In the genomic region with DNA sequence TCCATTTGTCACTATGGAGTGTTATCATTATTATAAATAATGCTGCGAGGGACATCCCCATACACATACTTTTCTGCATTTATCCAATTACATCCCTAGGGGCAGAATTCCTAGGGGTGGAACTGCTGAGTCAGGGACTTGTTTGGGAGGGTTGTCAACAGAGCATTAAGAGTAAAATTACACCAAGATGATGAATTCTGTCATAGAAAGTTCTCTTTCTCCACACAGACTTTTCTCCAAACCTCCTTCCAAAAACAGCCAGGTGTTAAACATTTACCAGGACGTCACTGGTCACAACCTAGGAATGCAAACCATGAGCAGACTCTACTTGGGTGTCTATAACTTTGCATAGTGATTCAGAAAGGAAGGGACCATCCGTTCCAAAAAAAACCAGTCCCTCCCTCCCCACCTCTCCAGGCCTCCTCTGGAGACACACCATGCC, we compare ENCODE assay signal across 17 cellular contexts. TPM values are rescaled to one million over a fixed set of nuclear protein-coding genes. Genes with fewer than 3 reads are reported as not detected.
A peak's percentile ranks its signal among the peaks of the same experiment; 100 is the strongest.
DNase-seq lines count a peak whose midpoint lies in the region; ATAC-seq, FAIRE-seq and TF ChIP-seq lines count a peak whose summit lies in the region.
"Had no signal": no experiment of that assay in that cellular context is flagged by ENCODE, and none has a peak within 500 bp of the region (broad histone marks: within the 10 kb centered on the region; RNA-seq: fewer than 3 reads in every experiment).

No MANE protein-coding gene starts in this region.

- H3K9me3 ChIP-seq in A549 = no peaks in the 10 kb centered on the region
- H3K9me3 ChIP-seq in CD8-positive, alpha-beta T cell (ENCODE audit: low read length) = no peaks in the 10 kb centered on the region
- no peaks in the 10 kb centered on the region for H3K9me3 ChIP-seq in RWPE2 (ENCODE audit: severe bottlenecking)
- H3K9me3 ChIP-seq: sigmoid colon, SJSA1 had no signal

- CTCF ChIA-PET in A549 (lab: Yijun Ruan, JAX) = interaction anchor here (2.0 kb wide), 1 partner anchor 11 kb away, joined by 9 read pairs; no protein-coding TSS in a partner anchor
- CTCF ChIA-PET in CD8-positive, alpha-beta T cell (lab: Charles Lee) = no interaction called here

- POLR2A ChIA-PET in A549 (lab: Yijun Ruan, JAX) = no interaction called here
- POLR2A ChIA-PET in CD8-positive, alpha-beta T cell (lab: Charles Lee) = no interaction called here

- no peak for TF ChIP-seq POLR2A in A549 (IDR thresholded peaks at IDR 0.05; ENCODE audit: low read length)

- H3K36me3 ChIP-seq in CD8-positive, alpha-beta T cell (ENCODE audit: insufficient read depth, low read length) = peaks cover 6% of the 10 kb centered on the region
- H3K36me3 ChIP-seq in RWPE2 (ENCODE audit: low read depth) = no peaks in the 10 kb centered on the region
- H3K36me3 ChIP-seq: SJSA1 had no signal

- WGBS in A549 (ENCODE audit: missing lambda C conversion rate) = 2% methylated on average over 3 of the region's 3 CpGs

- H3K4me3 ChIP-seq in A549 (no peak overlapping the region), RWPE2 (ENCODE audit: severe bottlenecking) (no peak overlapping the region), fibroblast of the aortic adventitia (ENCODE audit: low read depth, low read length) (no peak overlapping the region)
- H3K4me3 ChIP-seq in CD8-positive, alpha-beta T cell (ENCODE audit: low read depth, low read length) = no peak overlapping the region
- H3K4me3 ChIP-seq: sigmoid colon, SJSA1 had no signal

- TF ChIP-seq EP300 in A549 (IDR thresholded peaks at IDR 0.05) = peak; percentile 16 to 21; a peak in 1 of 5 replicates

- H3K27ac Mint-ChIP-seq in CD8-positive, alpha-beta T cell = peak overlapping the region; percentile 25

- H3K27ac ChIP-seq in A549 = peak overlapping the region; percentile 64 to 84
- H3K27ac ChIP-seq in CD8-positive, alpha-beta T cell (ENCODE audit: low read depth, low read length) = no peak overlapping the region
- H3K27ac ChIP-seq in RWPE2 (ENCODE audit: poor library complexity, severe bottlenecking) = no peak overlapping the region
- H3K27ac ChIP-seq: sigmoid colon, SJSA1 had no signal

- peak overlapping the region; percentile 60 for H3K4me2 ChIP-seq in A549

- FAIRE-seq in A549 (lab: Jason Lieb, UNC) = peak; percentile 99
- FAIRE-seq: D721Med, GM12891, urothelium cell line had no signal

- H3K36me3 Mint-ChIP-seq in CD8-positive, alpha-beta T cell = peaks cover 47% of the 10 kb centered on the region

- peaks cover 77% of the 10 kb centered on the region for H3K4me1 Mint-ChIP-seq in CD8-positive, alpha-beta T cell (ENCODE audit: low read depth)

- peak; percentile 23; the same call in 1 of the 3 replicates for TF ChIP-seq CTCF in A549 (IDR thresholded peaks at IDR 0.05)
- TF ChIP-seq CTCF in CD8-positive, alpha-beta T cell (IDR thresholded peaks at IDR 0.05) = no peak
- peak; percentile 23 for TF ChIP-seq CTCF in RWPE2 (IDR thresholded peaks at IDR 0.05; ENCODE audit: poor library complexity, severe bottlenecking)
- peak; percentile 37 for TF ChIP-seq CTCF in fibroblast of the aortic adventitia (IDR thresholded peaks at IDR 0.05; ENCODE audit: insufficient read depth, low read length)

- intact Hi-C loops in CD8-positive, alpha-beta T cell (cut with DNase I, micrococcal nuclease) = no loop called here

- H3K4me3 Mint-ChIP-seq in CD8-positive, alpha-beta T cell = no peak overlapping the region

- no peak for TF ChIP-seq RAD21 in A549 (conservative IDR thresholded peaks at IDR 0.05 in 1 of 2, IDR thresholded peaks at IDR 0.05 in 1 of 2)

- no peaks in the 10 kb centered on the region for H3K27me3 Mint-ChIP-seq in CD8-positive, alpha-beta T cell (ENCODE audit: low read depth)

- ATAC-seq in A549 (peak; percentile 82 to 84), RWPE2 (ENCODE audit: low read depth) (0 out of 3 replicates have a peak, but pooled peaks have one; percentile 20), GM18519 (IDR thresholded peaks at IDR 0.05; ENCODE audit: low FRiP score, unreplicated experiment) (no peak), HG03108 (IDR thresholded peaks at IDR 0.05; ENCODE audit: unreplicated experiment) (no peak), GM18858 (IDR thresholded peaks at IDR 0.05; ENCODE audit: unreplicated experiment) (no peak)
- no peak for ATAC-seq in CD8-positive, alpha-beta T cell

- DNase-seq in A549 (ENCODE audit: low read depth in 1 of 2, low spot score in 1 of 2) = peak; percentile 81 to 94
- DNase-seq in CD8-positive, alpha-beta T cell = no peak
- DNase-seq in RWPE2 (ENCODE audit: low spot score) = no peak
- peak; percentile 55 for DNase-seq in fibroblast of the aortic adventitia (ENCODE audit: low read depth)
- no peak for DNase-seq in NCI-H446 (lab: John Stamatoyannopoulos, UW)
- DNase-seq: activated CD4-positive, CD25-positive, alpha-beta regulatory T cell treated with anti-CD3 and anti-CD28 coated beads, Interleukin-2, amount 50 U/mL, for 72 hours; activated gamma-delta T cell; hypothalamus; NCI-H446 treated with DMSO at 0.1 percent for 48 hours; sigmoid colon had no signal

- no peaks in the 10 kb centered on the region for H3K27me3 ChIP-seq in CD8-positive, alpha-beta T cell (ENCODE audit: insufficient read depth, low read length)
- H3K27me3 ChIP-seq in RWPE2 (ENCODE audit: insufficient read depth, poor library complexity, severe bottlenecking) = peaks cover 11% of the 10 kb centered on the region
- H3K27me3 ChIP-seq: sigmoid colon had no signal

- H3K9me3 Mint-ChIP-seq in CD8-positive, alpha-beta T cell = no peaks in the 10 kb centered on the region

- H3K4me1 ChIP-seq in A549 = peaks cover 44% of the 10 kb centered on the region
- H3K4me1 ChIP-seq in CD8-positive, alpha-beta T cell (ENCODE audit: insufficient read depth, low read length) = peaks cover 49% of the 10 kb centered on the region
- H3K4me1 ChIP-seq in RWPE2 (ENCODE audit: insufficient read depth, poor library complexity, severe bottlenecking) = no peaks in the 10 kb centered on the region

TF ChIP-seq in A549, 52 proteins besides CTCF, POLR2A, EP300 and RAD21:
- TF ChIP-seq CBX2 (IDR thresholded peaks at IDR 0.05; ENCODE audit: borderline replicate concordance, low read depth) (no peak), HOXB5 (CRISPR knock-in tag; IDR thresholded peaks at IDR 0.05) (no peak), JUNB (IDR thresholded peaks at IDR 0.05) (0 out of 2 replicates have a peak, but pooled peaks have one; percentile 31), FOSL2 (IDR thresholded peaks at IDR 0.05) (no peak), FOSL2 (CRISPR knock-in tag; IDR thresholded peaks at IDR 0.05) (peak; percentile 51; the same call in 1 of the 2 replicates), JUN (IDR thresholded peaks at IDR 0.05) (peak in 1 of 2 experiments; percentile 33; a peak in 1 of 5 replicates), MAFK (IDR thresholded peaks at IDR 0.05; ENCODE audit: partially characterized antibody) (peak; percentile 100)
- TF ChIP-seq, protein P1, sequence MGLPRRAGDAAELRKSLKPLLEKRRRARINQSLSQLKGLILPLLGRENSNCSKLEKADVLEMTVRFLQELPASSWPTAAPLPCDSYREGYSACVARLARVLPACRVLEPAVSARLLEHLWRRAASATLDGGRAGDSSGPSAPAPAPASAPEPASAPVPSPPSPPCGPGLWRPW (IDR thresholded peaks at IDR 0.05) = no peak
TF ChIP-seq in A549: peak in this region for 4.

RNA-seq across cellular contexts. Expression of a gene that starts 6.2 kb away (rescaled TPM):
- polyA plus RNA-seq in A549 (2011; rRNA removed) (18.8 and 21.4 TPM in 2 replicates), A549 (2017; fragmentation: RNase III; extraction: RNeasy Plus Mini Kit Qiagen cat#74134 plus additional on column Dnase treatment) (12.2 to 12.9 TPM (median 12.5 TPM) in 3 replicates)
- 8.0 and 10.2 TPM in 2 replicates for polyA plus RNA-seq in A549 (2012; cell fraction: cytosol; rRNA removed)
- polyA plus RNA-seq in A549 (2012; cell fraction: nucleus; rRNA removed) = 5.4 and 7.4 TPM in 2 replicates
- polyA minus RNA-seq in A549 (2011; rRNA and poly(A)+ RNA removed) = 15.9 and 17.4 TPM in 2 replicates
- total RNA-seq in CD8-positive, alpha-beta T cell = 10 to 100 TPM; 21.0 to 21.5 TPM
- 4.5 and 11.6 TPM in 2 replicates for total RNA-seq in fibroblast of the aortic adventitia (ENCODE audit: low replicate concordance)

Comparison
In these comparisons a context has a peak if more than half of its experiments do, and no peak if none do; other contexts are left out.
1. ATAC-seq: peak in A549 (2 of 2) and RWPE2 (single experiment); none in CD8-positive, alpha-beta T cell (single experiment), GM18519 (single experiment), HG03108 (single experiment) and GM18858 (single experiment).
2. DNase-seq: peak in A549 (2 of 2) and fibroblast of the aortic adventitia (single experiment); none in CD8-positive, alpha-beta T cell (0 of 7), RWPE2 (single experiment) and NCI-H446 (0 of 2).
3. H3K27ac ChIP-seq: peak in A549 (2 of 2); none in CD8-positive, alpha-beta T cell (single experiment) and RWPE2 (single experiment).